ENCODE assay signal across 11 cellular contexts in genomic region chr22:39457047-39457545, GRCh38. TPM values are rescaled to one million over a fixed set of nuclear protein-coding genes. Genes with fewer than 3 reads are reported as not detected.
DNase-seq lines count a peak whose midpoint lies in the region; ATAC-seq, FAIRE-seq and TF ChIP-seq lines count a peak whose summit lies in the region.
"Had no signal": no experiment of that assay in that cellular context is flagged by ENCODE, and none has a peak within 500 bp of the region (broad histone marks: within the 10 kb centered on the region; RNA-seq: fewer than 3 reads in every experiment).

No MANE protein-coding gene starts in this region.

- no peaks in the 10 kb centered on the region for H3K9me3 ChIP-seq in heart left ventricle
- H3K9me3 ChIP-seq in astrocyte (ENCODE audit: insufficient read depth, low read depth, low read length), result no peaks in the 10 kb centered on the region
- H3K9me3 ChIP-seq in mesodermal cell (ENCODE audit: control insufficient read depth, low read length), result no peaks in the 10 kb centered on the region
- H3K9me3 ChIP-seq in uterus, result no peaks in the 10 kb centered on the region
- no peaks in the 10 kb centered on the region for H3K9me3 ChIP-seq in right lobe of liver

- intact Hi-C loops in heart left ventricle (cut with DNase I) (no loop called here), Right ventricle myocardium superior (cut with DNase I) (no loop called here), uterus (cut with DNase I; ENCODE audit: low total_unique reads) (no loop called here), right lobe of liver (cut with DNase I) (no loop called here)

- no peaks in the 10 kb centered on the region for H3K9me3 Mint-ChIP-seq in astrocyte (ENCODE audit: unreplicated experiment)

- peaks cover 3% of the 10 kb centered on the region for H3K36me3 Mint-ChIP-seq in astrocyte (ENCODE audit: low read depth, unreplicated experiment)

- H3K27me3 ChIP-seq in heart left ventricle, result peaks cover 0 to 25% (median 6%) of the 10 kb centered on the region in 9 donors
- H3K27me3 ChIP-seq in astrocyte (ENCODE audit: insufficient read depth, low read length), result peaks cover 21% of the 10 kb centered on the region
- H3K27me3 ChIP-seq in uterus, result peaks cover 0 to 4% of the 10 kb centered on the region in 2 donors
- H3K27me3 ChIP-seq in right lobe of liver, result no peaks in the 10 kb centered on the region

- TF ChIP-seq CTCF in heart left ventricle (IDR thresholded peaks at IDR 0.05) (no peak), astrocyte (IDR thresholded peaks at IDR 0.05; ENCODE audit: insufficient read depth, low read depth, low read length) (no peak), uterus (IDR thresholded peaks at IDR 0.05) (no peak), right lobe of liver (IDR thresholded peaks at IDR 0.05) (no peak)

- H3K27ac ChIP-seq in heart left ventricle (peak overlapping the region in 10 of 12 donors; percentile 50 to 89 (median 74)), astrocyte (ENCODE audit: low read depth, low read length) (no peak overlapping the region), mesodermal cell (ENCODE audit: low read depth, low read length, severe bottlenecking) (no peak overlapping the region), uterus (peak overlapping the region in 1 of 2 donors; percentile 55), right lobe of liver (no peak overlapping the region)

- H3K4me3 ChIP-seq in heart left ventricle (peak overlapping the region; percentile 47 to 81 (median 63)), astrocyte (ENCODE audit: insufficient read depth, low read depth, low read length) (no peak overlapping the region), mesodermal cell (ENCODE audit: extremely low read depth, insufficient read depth, low read length, poor library complexity, severe bottlenecking) (peak overlapping the region; percentile 78), uterus (peak overlapping the region; percentile 20 to 52), right lobe of liver (peak overlapping the region in 1 of 3 donors; percentile 13)

- ATAC-seq in heart left ventricle (no peak), Right ventricle myocardium superior (ENCODE audit: poor library complexity) (no peak), right lobe of liver (no peak)

- 0 to 1% (median 1%) methylated on average over 11 to 87 of the region's 88 CpGs; no CpG with 5 or more reads in 1 of the 4 donors for WGBS in heart left ventricle, 4 donors
- WGBS in mesodermal cell (ENCODE audit: insufficient coverage in 2 of 2), 2 experiments, result 0 to 1% methylated on average over 14 to 33 of the region's 88 CpGs
- no CpG with 5 or more reads among the region's 88 CpGs for WGBS in right lobe of liver (ENCODE audit: insufficient coverage, low coverage, low lambda C conversion rate, missing lambda C conversion rate)

- no peaks in the 10 kb centered on the region for H4K20me1 ChIP-seq in astrocyte (ENCODE audit: insufficient read depth, low read length)

- peaks cover 6% of the 10 kb centered on the region for H3K4me1 Mint-ChIP-seq in astrocyte (ENCODE audit: low read depth, unreplicated experiment)

- H2AFZ ChIP-seq in astrocyte (ENCODE audit: low read depth, low read length), result no peak overlapping the region

- TF ChIP-seq POLR2A in heart left ventricle (IDR thresholded peaks at IDR 0.05) (no peak), uterus (IDR thresholded peaks at IDR 0.05) (no peak), right lobe of liver (IDR thresholded peaks at IDR 0.05) (no peak)

- no peak overlapping the region for H3K9ac ChIP-seq in astrocyte (ENCODE audit: low read length)

- no peaks in the 10 kb centered on the region for H3K36me3 ChIP-seq in heart left ventricle
- no peaks in the 10 kb centered on the region for H3K36me3 ChIP-seq in astrocyte (ENCODE audit: insufficient read depth, low read length)
- peaks cover 4% of the 10 kb centered on the region for H3K36me3 ChIP-seq in mesodermal cell (ENCODE audit: control insufficient read depth, insufficient read depth, low read length)
- H3K36me3 ChIP-seq in uterus, result no peaks in the 10 kb centered on the region
- no peaks in the 10 kb centered on the region for H3K36me3 ChIP-seq in right lobe of liver

- H3K27me3 Mint-ChIP-seq in astrocyte (ENCODE audit: low read depth, unreplicated experiment), result peaks cover 21% of the 10 kb centered on the region

- peak overlapping the region; percentile 70 for H3K4me2 ChIP-seq in astrocyte (ENCODE audit: low read length)

- no peak for FAIRE-seq in astrocyte (lab: Jason Lieb, UNC)

- no peaks in the 10 kb centered on the region for H3K79me2 ChIP-seq in astrocyte (ENCODE audit: insufficient read depth, low read length)

- DNase-seq in heart left ventricle, result no peak
- DNase-seq in Right ventricle myocardium superior, result no peak
- DNase-seq in astrocyte (ENCODE audit: low read depth), result no peak
- DNase-seq in uterus, result no peak
- no peak for DNase-seq in dedifferentiated amniotic fluid mesenchymal stem cell (ENCODE audit: extremely low spot score)
- DNase-seq in right lobe of liver, result no peak
- no peak for DNase-seq in cerebellar nuclear complex (lab: John Stamatoyannopoulos, UW)
- DNase-seq: activated gamma-delta T cell treated with Interleukin-2 at 50 U/mL for 16 hours, occipital lobe, SW 1271 had no signal

- H3K27ac Mint-ChIP-seq in astrocyte (ENCODE audit: unreplicated experiment), result no peak overlapping the region

- no peak overlapping the region for H3K4me3 Mint-ChIP-seq in astrocyte (ENCODE audit: unreplicated experiment)

- H3K4me1 ChIP-seq in heart left ventricle, result peaks cover 0 to 36% (median 8%) of the 10 kb centered on the region in 12 donors
- peaks cover 4% of the 10 kb centered on the region for H3K4me1 ChIP-seq in astrocyte (ENCODE audit: insufficient read depth, low read length)
- H3K4me1 ChIP-seq in mesodermal cell (ENCODE audit: control insufficient read depth, insufficient read depth, low read length, poor library complexity, severe bottlenecking), result peaks cover 3% of the 10 kb centered on the region
- H3K4me1 ChIP-seq in uterus, result no peaks in the 10 kb centered on the region
- H3K4me1 ChIP-seq in right lobe of liver, result no peaks in the 10 kb centered on the region

RNA-seq across cellular contexts. Expression of gene MGAT3, which starts 0.3 kb away (rescaled TPM):
- total RNA-seq in heart left ventricle (1 to 10 TPM; 3.4 to 9.9 (median 4.7) TPM), Right ventricle myocardium superior (3.9 TPM), astrocyte (7.9 and 9.7 TPM in 2 replicates), uterus (10 to 100 TPM in 1 of 4 donors, 1 to 10 TPM in 1, under 1 TPM in 1, not detected in 1; 0.26 to 11.8 (median 9.5) TPM), right lobe of liver (under 1 TPM in 5 of 6 experiments, not detected in 1; 0.05 to 0.38 (median 0.07) TPM)
- 1 to 10 TPM; 2.2 to 2.6 TPM for polyA plus RNA-seq in heart left ventricle
- polyA plus RNA-seq in mesodermal cell (2013, experiment 1 of 2), result 15.7 TPM
- polyA plus RNA-seq in mesodermal cell (2013, experiment 2 of 2), result 14.9 TPM

RNA-seq across cellular contexts. Expression of gene MIEF1, which starts 45.0 kb away (rescaled TPM):
- total RNA-seq in heart left ventricle (10 to 100 TPM; 15.4 to 25.2 (median 18.7) TPM), Right ventricle myocardium superior (16.7 TPM), astrocyte (34.2 and 35.6 TPM in 2 replicates), uterus (10 to 100 TPM in 3 of 4 donors, 1 to 10 TPM in 1; 6.9 to 23.3 (median 20.6) TPM), right lobe of liver (10 to 100 TPM; 17.4 to 24.4 (median 21.5) TPM)
- 10 to 100 TPM in 1 of 2 donors, 1 to 10 TPM in 1; 6.5 to 22.3 TPM for polyA plus RNA-seq in heart left ventricle
- polyA plus RNA-seq in mesodermal cell (2013, experiment 1 of 2), result 25.4 TPM
- 22.0 TPM for polyA plus RNA-seq in mesodermal cell (2013, experiment 2 of 2)

RNA-seq across cellular contexts. Expression of gene TAB1, which starts 57.5 kb away (rescaled TPM):
- total RNA-seq in heart left ventricle (10 to 100 TPM; 14.5 to 21.7 (median 17.4) TPM), Right ventricle myocardium superior (17.3 TPM), astrocyte (13.4 and 13.8 TPM in 2 replicates), uterus (10 to 100 TPM; 23.0 to 44.0 (median 42.0) TPM), right lobe of liver (10 to 100 TPM in 4 of 6 experiments, 1 to 10 TPM in 2; 8.9 to 17.0 (median 11.1) TPM)
- 10 to 100 TPM; 17.8 to 18.1 TPM for polyA plus RNA-seq in heart left ventricle
- polyA plus RNA-seq in mesodermal cell (2013, experiment 1 of 2), result 21.4 TPM
- polyA plus RNA-seq in mesodermal cell (2013, experiment 2 of 2), result 17.9 TPM

Comparison
In these comparisons a context has a peak if more than half of its experiments do, and no peak if none do; other contexts are left out.
1. H3K27ac ChIP-seq: peak in heart left ventricle (10 of 12); none in astrocyte (single experiment), mesodermal cell (single experiment) and right lobe of liver (0 of 3).